20 cellular contexts compared by ENCODE assay signal in genomic region chr9:34262971-34263370, GRCh38.
"Had no signal": no experiment of that assay in that cellular context is flagged by ENCODE, and none has a peak within 500 bp of the region (broad histone marks: within the 10 kb centered on the region; RNA-seq: fewer than 3 reads in every experiment).

No MANE protein-coding gene starts in this region.

- H3K36me3 Mint-ChIP-seq: memory B cell had no signal

- H3K9me3 ChIP-seq: colonic mucosa, heart right ventricle, uterus had no signal

- H3K27ac Mint-ChIP-seq: activated naive CD8-positive, alpha-beta T cell treated with anti-CD3 and anti-CD28 coated beads, Interleukin-2, amount 50 U/mL, for 24 hours; activated T-helper 1 cell treated with anti-CD3 and anti-CD28 coated beads, Interleukin-12 subunit alpha, Interleukin-12 subunit beta, Interleukin-2, Interleukin-4 antibody, amounts not matched to agents 30 ng/mL and 10 ng/mL and 1 ng/mL, durations not matched to agents 14 hours and 24 hours and 36 hours; brain; endodermal cell; memory B cell had no signal

- H3K27ac ChIP-seq: colonic mucosa, heart right ventricle, uterus had no signal

- ATAC-seq: activated naive CD8-positive, alpha-beta T cell treated with anti-CD3 and anti-CD28 coated beads, Interleukin-2, amount 50 U/mL, for 24 hours; heart right ventricle; left ventricle myocardium superior had no signal

- H3K4me3 ChIP-seq: colonic mucosa, heart right ventricle, uterus had no signal

- H3K27me3 ChIP-seq: colonic mucosa, heart right ventricle, uterus had no signal

- H3K27me3 Mint-ChIP-seq: activated naive CD8-positive, alpha-beta T cell treated with anti-CD3 and anti-CD28 coated beads, Interleukin-2, amount 50 U/mL, for 24 hours; brain; central memory CD8-positive, alpha-beta T cell; memory B cell had no signal

- H3K9me3 Mint-ChIP-seq: activated naive CD8-positive, alpha-beta T cell treated with anti-CD3 and anti-CD28 coated beads, Interleukin-2, amount 50 U/mL, for 24 hours; activated T-helper 1 cell treated with anti-CD3 and anti-CD28 coated beads, Interleukin-12 subunit alpha, Interleukin-12 subunit beta, Interleukin-2, Interleukin-4 antibody, amounts not matched to agents 30 ng/mL and 10 ng/mL and 1 ng/mL, durations not matched to agents 14 hours and 24 hours and 36 hours; brain; central memory CD8-positive, alpha-beta T cell; endodermal cell; memory B cell had no signal

- H3K4me1 ChIP-seq: colonic mucosa, uterus had no signal

- DNase-seq: activated CD4-positive, CD25-positive, alpha-beta regulatory T cell treated with anti-CD3 and anti-CD28 coated beads, Interleukin-2, amount 50 U/mL, for 72 hours; activated naive CD4-positive, alpha-beta T cell; activated naive CD8-positive, alpha-beta T cell treated with anti-CD3 and anti-CD28 coated beads, Interleukin-2, amount 50 U/mL, for 24 hours; activated T-cell treated with anti-CD3 and anti-CD28 coated beads for 4 hours; anterior cingulate cortex; colonic mucosa; endodermal cell; erythroblast; heart right ventricle; kidney glomerular epithelial cell; left ventricle myocardium superior; occipital lobe; posterior cingulate gyrus; stimulated activated CD8-positive, alpha-beta memory T cell treated with anti-CD3 and anti-CD28 coated beads, Interleukin-4, amount 100 ng/mL, for 48 hours; stimulated activated naive CD4-positive, alpha-beta T cell; uterus had no signal

- H3K4me1 Mint-ChIP-seq: brain; central memory CD8-positive, alpha-beta T cell; endodermal cell; memory B cell had no signal

- H3K4me3 Mint-ChIP-seq: activated naive CD8-positive, alpha-beta T cell treated with anti-CD3 and anti-CD28 coated beads, Interleukin-2, amount 50 U/mL, for 24 hours; activated T-helper 1 cell treated with anti-CD3 and anti-CD28 coated beads, Interleukin-12 subunit alpha, Interleukin-12 subunit beta, Interleukin-2, Interleukin-4 antibody, amounts not matched to agents 30 ng/mL and 10 ng/mL and 1 ng/mL, durations not matched to agents 14 hours and 24 hours and 36 hours; brain; central memory CD8-positive, alpha-beta T cell; endodermal cell; memory B cell had no signal

- H3K36me3 ChIP-seq: colonic mucosa, heart right ventricle, uterus had no signal
